In genomic region chr9:4333231-4333740, GRCh38 we compare ENCODE assay signal across 16 cellular contexts. TPM values are rescaled to one million over a fixed set of nuclear protein-coding genes. Genes with fewer than 3 reads are reported as not detected.
DNase-seq lines count a peak whose midpoint lies in the region; TF ChIP-seq lines count a peak whose summit lies in the region.
"Had no signal": no experiment of that assay in that cellular context is flagged by ENCODE, and none has a peak within 500 bp of the region (broad histone marks: within the 10 kb centered on the region; RNA-seq: fewer than 3 reads in every experiment).

No MANE protein-coding gene starts in this region.

- H3K4me3 ChIP-seq in cardiac fibroblast (replicated peaks in 1 of 2; ENCODE audit: low read depth in 2 of 2, low read length in 2 of 2), result no peak overlapping the region
- H3K4me3 ChIP-seq: GM23338 had no signal

- DNase-seq in HT-29 (ENCODE audit: low spot score) (peak; percentile 7), cardiac fibroblast (ENCODE audit: low read depth in 2 of 2) (peak; percentile 24 to 59), iris pigment epithelial cell (ENCODE audit: low read depth) (peak; percentile 36), renal cortical epithelial cell (ENCODE audit: low read depth) (peak; percentile 23), DMS114 treated with DMSO at 0.1 percent for 48 hours (lab: John Stamatoyannopoulos, UW; ENCODE audit: unreplicated experiment) (no peak), GM19238 (ENCODE audit: insufficient read length, low spot score) (no peak), activated T-cell treated with anti-CD3 and anti-CD28 coated beads for 4 hours (no peak), OCI-M1 (lab: John Stamatoyannopoulos, UW) (no peak)
- DNase-seq: BE2C; CD8-positive, alpha-beta memory T cell; Kasumi-1; MV-4-11; NCI-H1417 treated with DMSO at 0.1 percent for 48 hours; NCI-H2081; NCI-H524 had no signal

- TF ChIP-seq CTCF in cardiac fibroblast (IDR thresholded peaks at IDR 0.05; ENCODE audit: low read depth, low read length), result no peak

RNA-seq across cellular contexts. Expression of gene GLIS3, which starts 33.4 kb away (rescaled TPM):
- 4.8 and 6.6 TPM in 2 replicates for total RNA-seq in HT-29 (2014; rRNA removed; shearing (Covaris generic))
- 75.5 and 100 TPM in 2 replicates for total RNA-seq in renal cortical epithelial cell

Comparison
In these comparisons a context has a peak if more than half of its experiments do, and no peak if none do; other contexts are left out.
1. DNase-seq: peak in HT-29 (single experiment), cardiac fibroblast (2 of 2), iris pigment epithelial cell (single experiment) and renal cortical epithelial cell (single experiment); none in DMS114 treated with DMSO at 0.1 percent for 48 hours (single experiment), GM19238 (single experiment), activated T-cell treated with anti-CD3 and anti-CD28 coated beads for 4 hours (single experiment) and OCI-M1 (single experiment).
2. RNA of gene GLIS3, which starts 33.4 kb away (total RNA-seq): 75.5 to 100 TPM in renal cortical epithelial cell; 4.8 to 6.6 TPM in HT-29; every median in the first group is over 10 times any median in the second.